In the genomic region with DNA sequence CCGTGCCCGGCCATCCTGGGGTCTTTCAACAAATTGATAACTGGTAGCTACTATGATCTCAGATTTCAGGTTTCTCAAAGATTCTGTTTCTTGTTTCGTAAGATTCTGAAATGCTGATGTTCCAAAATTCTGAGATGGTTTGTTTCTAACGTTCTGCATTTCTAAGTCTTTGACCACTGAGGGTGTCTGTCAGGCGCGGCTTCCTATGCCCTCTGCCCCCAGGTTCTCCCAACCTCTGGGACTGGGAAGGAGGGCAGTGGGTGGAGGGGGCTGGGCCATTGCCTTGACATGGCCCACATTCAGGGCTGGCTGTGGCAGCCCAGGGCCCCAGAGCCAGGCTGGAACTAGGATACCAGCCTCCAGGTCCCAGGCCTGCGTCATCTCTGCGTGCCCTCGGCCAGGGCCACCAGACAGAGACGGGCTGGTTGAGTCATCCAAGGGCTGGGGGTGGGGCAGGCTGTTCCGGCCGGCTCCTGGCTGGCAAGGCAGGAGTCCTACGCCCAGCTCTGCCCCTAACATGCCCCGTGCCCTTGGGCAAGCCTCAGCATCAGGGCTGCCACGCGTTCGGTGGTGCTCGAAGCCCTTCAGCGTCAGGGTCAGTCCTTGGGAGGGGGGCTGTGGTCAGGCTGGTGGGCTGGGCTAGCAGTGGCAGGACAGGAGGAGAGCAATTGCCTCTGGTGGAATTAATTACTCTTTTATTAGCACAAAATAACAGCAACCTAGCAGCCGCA, we compare ENCODE assay signal across 8 cellular contexts.
A peak's percentile ranks its signal among the peaks of the same experiment; 100 is the strongest.
DNase-seq lines count a peak whose midpoint lies in the region; ATAC-seq and TF ChIP-seq lines count a peak whose summit lies in the region.

No MANE protein-coding gene starts in this region.

- no peak for DNase-seq in NCI-H526 (lab: John Stamatoyannopoulos, UW)
- no peak for DNase-seq in stimulated activated CD8-positive, alpha-beta memory T cell treated with anti-CD3 and anti-CD28 coated beads, Interleukin-4, amount 100 ng/mL, for 48 hours

- peaks cover 15% of the 10 kb centered on the region for H3K79me2 ChIP-seq in OCI-LY3 (ENCODE audit: low read length)

- H3K27ac ChIP-seq in OCI-LY3 (ENCODE audit: low read length): peak overlapping the region; percentile 54
- peak overlapping the region; percentile 89 for H3K27ac ChIP-seq in duodenal mucosa (ENCODE audit: low read depth, low read length)
- H3K27ac ChIP-seq in mucosa of rectum (ENCODE audit: low read depth in 2 of 2, low read length in 2 of 2): peak overlapping the region; percentile 97

- ATAC-seq in HG02981 (IDR thresholded peaks at IDR 0.05; ENCODE audit: unreplicated experiment) (no peak), GM18867 (IDR thresholded peaks at IDR 0.05; ENCODE audit: unreplicated experiment) (no peak)

- no peaks in the 10 kb centered on the region for H3K9me3 ChIP-seq in ES-I3 (ENCODE audit: control insufficient read depth, insufficient read depth, low read length)
- peaks cover 4% of the 10 kb centered on the region; the same call in 1 of the 2 replicates for H3K9me3 ChIP-seq in OCI-LY3 (ENCODE audit: insufficient read depth, low read length)
- H3K9me3 ChIP-seq in duodenal mucosa (ENCODE audit: control insufficient read depth in 1 of 2, low read length in 2 of 2): no peaks in the 10 kb centered on the region
- no peaks in the 10 kb centered on the region for H3K9me3 ChIP-seq in mucosa of rectum (ENCODE audit: control insufficient read depth in 2 of 2, low read length in 2 of 2)

- H3K4me1 ChIP-seq in ES-I3 (ENCODE audit: insufficient read depth, low read length): peaks cover 3% of the 10 kb centered on the region
- H3K4me1 ChIP-seq in OCI-LY3 (ENCODE audit: low read length): peaks cover 45% of the 10 kb centered on the region
- peaks cover 26 to 27% of the 10 kb centered on the region in 2 donors for H3K4me1 ChIP-seq in duodenal mucosa (ENCODE audit: control insufficient read depth in 1 of 2, insufficient read depth in 2 of 2, low read length in 2 of 2)
- peaks cover 24 to 25% of the 10 kb centered on the region in 2 donors for H3K4me1 ChIP-seq in mucosa of rectum (ENCODE audit: control insufficient read depth in 2 of 2, insufficient read depth in 2 of 2, low read length in 2 of 2)

- H3K27me3 ChIP-seq in OCI-LY3 (ENCODE audit: low read depth, low read length): no peaks in the 10 kb centered on the region
- no peaks in the 10 kb centered on the region for H3K27me3 ChIP-seq in duodenal mucosa (ENCODE audit: control insufficient read depth in 1 of 2, insufficient read depth in 2 of 2, low read length in 2 of 2)
- no peaks in the 10 kb centered on the region for H3K27me3 ChIP-seq in mucosa of rectum (ENCODE audit: control insufficient read depth in 2 of 2, insufficient read depth in 2 of 2, low read length in 2 of 2)

- peak overlapping the region; percentile 90 for H3K4me2 ChIP-seq in OCI-LY3 (ENCODE audit: low read length)

- H3K36me3 ChIP-seq in ES-I3 (ENCODE audit: insufficient read depth, low read length) (no peaks in the 10 kb centered on the region), OCI-LY3 (replicated peaks; ENCODE audit: low read depth, low read length) (no peaks in the 10 kb centered on the region), duodenal mucosa (ENCODE audit: control insufficient read depth in 1 of 2, insufficient read depth in 2 of 2, low read length in 2 of 2) (peaks cover 0 to 3% of the 10 kb centered on the region in 2 donors), mucosa of rectum (ENCODE audit: control insufficient read depth in 2 of 2, insufficient read depth in 2 of 2, low read length in 2 of 2) (no peaks in the 10 kb centered on the region)

- H3K9ac ChIP-seq in ES-I3 (ENCODE audit: low read depth, low read length): peak overlapping the region; percentile 61; the same call in 1 of the 2 replicates
- peak overlapping the region; percentile 95 for H3K9ac ChIP-seq in OCI-LY3 (ENCODE audit: low read length)
- H3K9ac ChIP-seq in duodenal mucosa (ENCODE audit: low read depth in 1 of 2, low read length in 2 of 2): peak overlapping the region; percentile 80 to 96
- H3K9ac ChIP-seq in mucosa of rectum (ENCODE audit: low read depth in 1 of 2, low read length in 2 of 2): peak overlapping the region; percentile 56 to 94

- H3K4me3 ChIP-seq in OCI-LY3 (ENCODE audit: low read length): peak overlapping the region; percentile 90
- H3K4me3 ChIP-seq in duodenal mucosa (ENCODE audit: low read depth in 1 of 2, low read length in 2 of 2): peak overlapping the region; percentile 63 to 66
- peak overlapping the region; percentile 67 to 81 for H3K4me3 ChIP-seq in mucosa of rectum (ENCODE audit: low read length in 2 of 2)

- H2AFZ ChIP-seq in OCI-LY3 (ENCODE audit: low read depth, low read length): no peak overlapping the region

- no peak for TF ChIP-seq CTCF in OCI-LY3 (IDR thresholded peaks at IDR 0.05; ENCODE audit: low read depth, low read length)

- no peaks in the 10 kb centered on the region for H4K20me1 ChIP-seq in OCI-LY3 (ENCODE audit: insufficient read depth, low read length)
